Comparison of ENCODE assay signal across 1 cellular context in the genomic region with DNA sequence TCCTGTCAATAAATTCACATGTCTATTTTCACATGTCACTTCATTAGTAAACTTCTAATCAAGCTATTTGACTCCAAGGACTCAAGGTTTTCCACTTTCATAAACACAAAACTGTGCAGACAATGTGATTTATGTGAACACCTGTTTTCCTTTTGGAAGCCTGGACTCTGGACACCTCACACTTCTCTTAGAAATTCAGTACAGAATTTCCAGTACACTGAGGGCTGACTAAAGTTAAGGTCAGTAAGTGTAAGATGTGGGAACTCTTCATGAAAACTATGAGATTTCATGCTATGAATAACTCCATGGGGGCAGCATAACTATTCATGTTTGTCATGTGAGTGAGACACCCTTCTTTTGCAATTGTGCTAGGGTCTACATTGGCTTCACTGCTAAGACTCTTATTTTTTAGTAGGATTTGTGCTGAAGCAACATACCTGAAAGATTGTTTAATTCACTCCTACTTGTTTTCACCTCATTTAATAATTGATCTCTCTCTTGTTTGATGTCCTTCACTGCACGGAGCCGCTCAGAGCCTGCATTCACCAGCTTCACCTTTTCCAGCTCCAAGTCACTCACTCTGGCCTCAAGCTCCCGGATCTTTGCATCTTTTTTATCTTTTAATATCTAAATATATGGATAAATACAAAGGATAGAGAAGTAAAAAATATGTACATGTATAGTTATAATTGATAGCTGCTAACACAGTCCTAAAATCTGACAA.
TF ChIP-seq lines count a peak whose summit lies in the region.

No MANE protein-coding gene starts in this region.

TF ChIP-seq in HepG2, 621 proteins besides CTCF, POLR2A, EP300 and RAD21:
- no peak for TF ChIP-seq KDM6A (CRISPR knock-in tag; IDR thresholded peaks at IDR 0.05; ENCODE audit: low read depth)
- no peak for TF ChIP-seq FOXP1 (IDR thresholded peaks at IDR 0.05)
- no peak for TF ChIP-seq FOXP1 (CRISPR knock-in tag; IDR thresholded peaks at IDR 0.05)
- TF ChIP-seq, protein P1, sequence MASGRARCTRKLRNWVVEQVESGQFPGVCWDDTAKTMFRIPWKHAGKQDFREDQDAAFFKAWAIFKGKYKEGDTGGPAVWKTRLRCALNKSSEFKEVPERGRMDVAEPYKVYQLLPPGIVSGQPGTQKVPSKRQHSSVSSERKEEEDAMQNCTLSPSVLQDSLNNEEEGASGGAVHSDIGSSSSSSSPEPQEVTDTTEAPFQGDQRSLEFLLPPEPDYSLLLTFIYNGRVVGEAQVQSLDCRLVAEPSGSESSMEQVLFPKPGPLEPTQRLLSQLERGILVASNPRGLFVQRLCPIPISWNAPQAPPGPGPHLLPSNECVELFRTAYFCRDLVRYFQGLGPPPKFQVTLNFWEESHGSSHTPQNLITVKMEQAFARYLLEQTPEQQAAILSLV (CRISPR knock-in tag; IDR thresholded peaks at IDR 0.05; ENCODE audit: borderline replicate concordance) = no peak
- no peak for TF ChIP-seq BRCA1 (CRISPR knock-in tag; IDR thresholded peaks at IDR 0.05)
- no peak for TF ChIP-seq JDP2 (CRISPR knock-in tag; IDR thresholded peaks at IDR 0.05; ENCODE audit: borderline replicate concordance)
- TF ChIP-seq JUNB (CRISPR knock-in tag; IDR thresholded peaks at IDR 0.05; ENCODE audit: borderline replicate concordance) = no peak
- TF ChIP-seq HOXA3 (CRISPR knock-in tag; IDR thresholded peaks at IDR 0.05) = no peak
- TF ChIP-seq, protein P2, sequence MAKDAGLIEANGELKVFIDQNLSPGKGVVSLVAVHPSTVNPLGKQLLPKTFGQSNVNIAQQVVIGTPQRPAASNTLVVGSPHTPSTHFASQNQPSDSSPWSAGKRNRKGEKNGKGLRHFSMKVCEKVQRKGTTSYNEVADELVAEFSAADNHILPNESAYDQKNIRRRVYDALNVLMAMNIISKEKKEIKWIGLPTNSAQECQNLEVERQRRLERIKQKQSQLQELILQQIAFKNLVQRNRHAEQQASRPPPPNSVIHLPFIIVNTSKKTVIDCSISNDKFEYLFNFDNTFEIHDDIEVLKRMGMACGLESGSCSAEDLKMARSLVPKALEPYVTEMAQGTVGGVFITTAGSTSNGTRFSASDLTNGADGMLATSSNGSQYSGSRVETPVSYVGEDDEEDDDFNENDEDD (CRISPR knock-in tag; IDR thresholded peaks at IDR 0.05; ENCODE audit: borderline replicate concordance) = no peak
- no peak for TF ChIP-seq SCMH1 (CRISPR knock-in tag; IDR thresholded peaks at IDR 0.05; ENCODE audit: borderline replicate concordance)
- TF ChIP-seq, protein P3, sequence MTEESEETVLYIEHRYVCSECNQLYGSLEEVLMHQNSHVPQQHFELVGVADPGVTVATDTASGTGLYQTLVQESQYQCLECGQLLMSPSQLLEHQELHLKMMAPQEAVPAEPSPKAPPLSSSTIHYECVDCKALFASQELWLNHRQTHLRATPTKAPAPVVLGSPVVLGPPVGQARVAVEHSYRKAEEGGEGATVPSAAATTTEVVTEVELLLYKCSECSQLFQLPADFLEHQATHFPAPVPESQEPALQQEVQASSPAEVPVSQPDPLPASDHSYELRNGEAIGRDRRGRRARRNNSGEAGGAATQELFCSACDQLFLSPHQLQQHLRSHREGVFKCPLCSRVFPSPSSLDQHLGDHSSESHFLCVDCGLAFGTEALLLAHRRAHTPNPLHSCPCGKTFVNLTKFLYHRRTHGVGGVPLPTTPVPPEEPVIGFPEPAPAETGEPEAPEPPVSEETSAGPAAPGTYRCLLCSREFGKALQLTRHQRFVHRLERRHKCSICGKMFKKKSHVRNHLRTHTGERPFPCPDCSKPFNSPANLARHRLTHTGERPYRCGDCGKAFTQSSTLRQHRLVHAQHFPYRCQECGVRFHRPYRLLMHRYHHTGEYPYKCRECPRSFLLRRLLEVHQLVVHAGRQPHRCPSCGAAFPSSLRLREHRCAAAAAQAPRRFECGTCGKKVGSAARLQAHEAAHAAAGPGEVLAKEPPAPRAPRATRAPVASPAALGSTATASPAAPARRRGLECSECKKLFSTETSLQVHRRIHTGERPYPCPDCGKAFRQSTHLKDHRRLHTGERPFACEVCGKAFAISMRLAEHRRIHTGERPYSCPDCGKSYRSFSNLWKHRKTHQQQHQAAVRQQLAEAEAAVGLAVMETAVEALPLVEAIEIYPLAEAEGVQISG (CRISPR knock-in tag; IDR thresholded peaks at IDR 0.05) = no peak
- no peak for TF ChIP-seq ZNF749 (CRISPR knock-in tag; IDR thresholded peaks at IDR 0.05; ENCODE audit: borderline replicate concordance)
- TF ChIP-seq ZNF235 (CRISPR knock-in tag; IDR thresholded peaks at IDR 0.05; ENCODE audit: borderline replicate concordance) = no peak
- TF ChIP-seq, protein P4, sequence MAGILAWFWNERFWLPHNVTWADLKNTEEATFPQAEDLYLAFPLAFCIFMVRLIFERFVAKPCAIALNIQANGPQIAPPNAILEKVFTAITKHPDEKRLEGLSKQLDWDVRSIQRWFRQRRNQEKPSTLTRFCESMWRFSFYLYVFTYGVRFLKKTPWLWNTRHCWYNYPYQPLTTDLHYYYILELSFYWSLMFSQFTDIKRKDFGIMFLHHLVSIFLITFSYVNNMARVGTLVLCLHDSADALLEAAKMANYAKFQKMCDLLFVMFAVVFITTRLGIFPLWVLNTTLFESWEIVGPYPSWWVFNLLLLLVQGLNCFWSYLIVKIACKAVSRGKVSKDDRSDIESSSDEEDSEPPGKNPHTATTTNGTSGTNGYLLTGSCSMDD (CRISPR knock-in tag; IDR thresholded peaks at IDR 0.05) = no peak
- TF ChIP-seq ZNF124 (CRISPR knock-in tag; IDR thresholded peaks at IDR 0.05) = no peak
- TF ChIP-seq, protein P5, sequence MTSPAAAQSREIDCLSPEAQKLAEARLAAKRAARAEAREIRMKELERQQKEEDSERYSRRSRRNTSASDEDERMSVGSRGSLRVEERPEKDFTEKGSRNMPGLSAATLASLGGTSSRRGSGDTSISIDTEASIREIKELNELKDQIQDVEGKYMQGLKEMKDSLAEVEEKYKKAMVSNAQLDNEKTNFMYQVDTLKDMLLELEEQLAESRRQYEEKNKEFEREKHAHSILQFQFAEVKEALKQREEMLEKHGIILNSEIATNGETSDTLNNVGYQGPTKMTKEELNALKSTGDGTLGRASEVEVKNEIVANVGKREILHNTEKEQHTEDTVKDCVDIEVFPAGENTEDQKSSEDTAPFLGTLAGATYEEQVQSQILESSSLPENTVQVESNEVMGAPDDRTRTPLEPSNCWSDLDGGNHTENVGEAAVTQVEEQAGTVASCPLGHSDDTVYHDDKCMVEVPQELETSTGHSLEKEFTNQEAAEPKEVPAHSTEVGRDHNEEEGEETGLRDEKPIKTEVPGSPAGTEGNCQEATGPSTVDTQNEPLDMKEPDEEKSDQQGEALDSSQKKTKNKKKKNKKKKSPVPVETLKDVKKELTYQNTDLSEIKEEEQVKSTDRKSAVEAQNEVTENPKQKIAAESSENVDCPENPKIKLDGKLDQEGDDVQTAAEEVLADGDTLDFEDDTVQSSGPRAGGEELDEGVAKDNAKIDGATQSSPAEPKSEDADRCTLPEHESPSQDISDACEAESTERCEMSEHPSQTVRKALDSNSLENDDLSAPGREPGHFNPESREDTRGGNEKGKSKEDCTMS (CRISPR knock-in tag; conservative IDR thresholded peaks at IDR 0.05) = no peak
- TF ChIP-seq, protein P6, sequence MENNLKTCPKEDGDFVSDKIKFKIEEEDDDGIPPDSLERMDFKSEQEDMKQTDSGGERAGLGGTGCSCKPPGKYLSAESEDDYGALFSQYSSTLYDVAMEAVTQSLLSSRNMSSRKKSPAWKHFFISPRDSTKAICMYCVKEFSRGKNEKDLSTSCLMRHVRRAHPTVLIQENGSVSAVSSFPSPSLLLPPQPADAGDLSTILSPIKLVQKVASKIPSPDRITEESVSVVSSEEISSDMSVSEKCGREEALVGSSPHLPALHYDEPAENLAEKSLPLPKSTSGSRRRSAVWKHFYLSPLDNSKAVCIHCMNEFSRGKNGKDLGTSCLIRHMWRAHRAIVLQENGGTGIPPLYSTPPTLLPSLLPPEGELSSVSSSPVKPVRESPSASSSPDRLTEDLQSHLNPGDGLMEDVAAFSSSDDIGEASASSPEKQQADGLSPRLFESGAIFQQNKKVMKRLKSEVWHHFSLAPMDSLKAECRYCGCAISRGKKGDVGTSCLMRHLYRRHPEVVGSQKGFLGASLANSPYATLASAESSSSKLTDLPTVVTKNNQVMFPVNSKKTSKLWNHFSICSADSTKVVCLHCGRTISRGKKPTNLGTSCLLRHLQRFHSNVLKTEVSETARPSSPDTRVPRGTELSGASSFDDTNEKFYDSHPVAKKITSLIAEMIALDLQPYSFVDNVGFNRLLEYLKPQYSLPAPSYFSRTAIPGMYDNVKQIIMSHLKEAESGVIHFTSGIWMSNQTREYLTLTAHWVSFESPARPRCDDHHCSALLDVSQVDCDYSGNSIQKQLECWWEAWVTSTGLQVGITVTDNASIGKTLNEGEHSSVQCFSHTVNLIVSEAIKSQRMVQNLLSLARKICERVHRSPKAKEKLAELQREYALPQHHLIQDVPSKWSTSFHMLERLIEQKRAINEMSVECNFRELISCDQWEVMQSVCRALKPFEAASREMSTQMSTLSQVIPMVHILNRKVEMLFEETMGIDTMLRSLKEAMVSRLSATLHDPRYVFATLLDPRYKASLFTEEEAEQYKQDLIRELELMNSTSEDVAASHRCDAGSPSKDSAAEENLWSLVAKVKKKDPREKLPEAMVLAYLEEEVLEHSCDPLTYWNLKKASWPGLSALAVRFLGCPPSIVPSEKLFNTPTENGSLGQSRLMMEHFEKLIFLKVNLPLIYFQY (CRISPR knock-in tag; IDR thresholded peaks at IDR 0.05; ENCODE audit: borderline replicate concordance) = no peak
- no peak for TF ChIP-seq PLRG1 (conservative IDR thresholded peaks at IDR 0.05)
